Comparison of ENCODE assay signal across 9 cellular contexts in genomic region chr21:42991992-42992740, GRCh38. TPM values are rescaled to one million over a fixed set of nuclear protein-coding genes. Genes with fewer than 3 reads are reported as not detected.
DNase-seq lines count a peak whose midpoint lies in the region; ATAC-seq and TF ChIP-seq lines count a peak whose summit lies in the region.
"Had no signal": no experiment of that assay in that cellular context is flagged by ENCODE, and none has a peak within 500 bp of the region (broad histone marks: within the 10 kb centered on the region; RNA-seq: fewer than 3 reads in every experiment).

No MANE protein-coding gene starts in this region.

- H3K36me3 ChIP-seq in spleen: peaks cover 0 to 15% (median 0%) of the 10 kb centered on the region in 6 donors

- H3K27ac ChIP-seq in spleen: peak overlapping the region in 5 of 8 donors; percentile 27 to 71 (median 54)

- no peaks in the 10 kb centered on the region for H3K27me3 ChIP-seq in spleen (replicated peaks in 1 of 7)

- 0 out of 2 replicates have a peak, but pooled peaks cover under 1% of the 10 kb centered on the region for H3K36me3 Mint-ChIP-seq in HFFc6 (ENCODE audit: low read depth)
- no peaks in the 10 kb centered on the region for H3K36me3 Mint-ChIP-seq in activated naive CD4-positive, alpha-beta T cell treated with anti-CD3 and anti-CD28 coated beads, Interleukin-2, amount 10 ng/mL, durations not matched to agents 7 days and 5 days

- H3K27ac Mint-ChIP-seq in HFFc6: peak overlapping the region; percentile 95
- no peak overlapping the region for H3K27ac Mint-ChIP-seq in activated naive CD4-positive, alpha-beta T cell treated with anti-CD3 and anti-CD28 coated beads, Interleukin-2, amount 10 ng/mL, durations not matched to agents 7 days and 5 days

- CTCF ChIA-PET in activated naive CD4-positive, alpha-beta T cell treated with anti-CD3 and anti-CD28 coated beads, Interleukin-2, amount 10 ng/mL, durations not matched to agents 7 days and 5 days (lab: Charles Lee): no interaction called here

- peaks cover 2% of the 10 kb centered on the region; the same call in 1 of the 2 replicates for H3K27me3 Mint-ChIP-seq in HFFc6 (ENCODE audit: insufficient read depth)
- no peaks in the 10 kb centered on the region for H3K27me3 Mint-ChIP-seq in activated naive CD4-positive, alpha-beta T cell treated with anti-CD3 and anti-CD28 coated beads, Interleukin-2, amount 10 ng/mL, durations not matched to agents 7 days and 5 days

- H3K9me3 Mint-ChIP-seq in HFFc6: 0 out of 2 replicates have a peak, but pooled peaks cover under 1% of the 10 kb centered on the region
- no peaks in the 10 kb centered on the region for H3K9me3 Mint-ChIP-seq in activated naive CD4-positive, alpha-beta T cell treated with anti-CD3 and anti-CD28 coated beads, Interleukin-2, amount 10 ng/mL, durations not matched to agents 7 days and 5 days

- ATAC-seq in esophagus mucosa: no peak

- no peaks in the 10 kb centered on the region for H3K9me3 ChIP-seq in spleen

- intact Hi-C loops in spleen (cut with DNase I; ENCODE audit: low total_unique reads): no loop called here

- peaks cover 0 to 46% (median 11%) of the 10 kb centered on the region in 6 donors for H3K4me1 ChIP-seq in spleen

- H3K4me3 Mint-ChIP-seq in HFFc6: peak overlapping the region; percentile 40
- no peak overlapping the region for H3K4me3 Mint-ChIP-seq in activated naive CD4-positive, alpha-beta T cell treated with anti-CD3 and anti-CD28 coated beads, Interleukin-2, amount 10 ng/mL, durations not matched to agents 7 days and 5 days

- peaks cover 63% of the 10 kb centered on the region for H3K4me1 Mint-ChIP-seq in HFFc6 (ENCODE audit: low read depth)
- peaks cover 6% of the 10 kb centered on the region for H3K4me1 Mint-ChIP-seq in activated naive CD4-positive, alpha-beta T cell treated with anti-CD3 and anti-CD28 coated beads, Interleukin-2, amount 10 ng/mL, durations not matched to agents 7 days and 5 days

- WGBS in spleen, 5 donors: 52 to 72% (median 62%) methylated on average over 13 to 16 of the region's 16 CpGs

- DNase-seq in HFFc6 (peak; percentile 81), astrocyte of the hippocampus (ENCODE audit: low read depth, low spot score) (peak; percentile 83), iPS-NIHi11 (ENCODE audit: low spot score) (peak; percentile 41), spleen (peak; percentile 60), NCI-H1436 treated with DMSO at 0.1 percent for 48 hours (lab: John Stamatoyannopoulos, UW) (no peak), NCI-H2227 treated with DMSO at 0.1 percent for 48 hours (lab: John Stamatoyannopoulos, UW) (no peak)
- DNase-seq in activated naive CD4-positive, alpha-beta T cell treated with anti-CD3 and anti-CD28 coated beads, Interleukin-2, amount 10 ng/mL, durations not matched to agents 7 days and 5 days: no peak
- DNase-seq: NCI-H1417 had no signal

- TF ChIP-seq POLR2A in spleen (IDR thresholded peaks at IDR 0.05): no peak

- TF ChIP-seq CTCF in HFFc6 (IDR thresholded peaks at IDR 0.05) (no peak), spleen (IDR thresholded peaks at IDR 0.05 in 8 of 11, conservative IDR thresholded peaks at IDR 0.05 in 3 of 11) (no peak)

- no peak overlapping the region for H3K4me3 ChIP-seq in spleen

RNA-seq across cellular contexts. Expression of gene PKNOX1, which starts 17.8 kb away (rescaled TPM):
- total RNA-seq in HFFc6 (2021; fragmentation: NEBNext Ultra II Directional; extraction: Animal tissue kit (Norgen Biotek cat#: 25700)): 10 to 100 TPM; 16.6 to 22.5 (median 19.2) TPM
- 10 to 100 TPM; 11.1 to 21.2 (median 17.3) TPM for total RNA-seq in spleen
- polyA plus RNA-seq in spleen: 10 to 100 TPM in 1 of 3 donors, 1 to 10 TPM in 2; 7.3 to 10.1 (median 8.7) TPM
- total RNA-seq in esophagus mucosa: 12.1 TPM

Comparison
In these comparisons a context has a peak if more than half of its experiments do, and no peak if none do; other contexts are left out.
1. DNase-seq: peak in HFFc6 (single experiment), astrocyte of the hippocampus (single experiment), iPS-NIHi11 (single experiment) and spleen (single experiment); none in activated naive CD4-positive, alpha-beta T cell treated with anti-CD3 and anti-CD28 coated beads, Interleukin-2, amount 10 ng/mL, durations not matched to agents 7 days and 5 days (single experiment), NCI-H1436 treated with DMSO at 0.1 percent for 48 hours (single experiment) and NCI-H2227 treated with DMSO at 0.1 percent for 48 hours (single experiment).